20 cellular contexts compared by ENCODE assay signal in genomic region chr15:69793783-69794451, GRCh38.
A peak's percentile ranks its signal among the peaks of the same experiment; 100 is the strongest.
DNase-seq lines count a peak whose midpoint lies in the region; ATAC-seq and TF ChIP-seq lines count a peak whose summit lies in the region.
"Had no signal": no experiment of that assay in that cellular context is flagged by ENCODE, and none has a peak within 500 bp of the region (broad histone marks: within the 10 kb centered on the region; RNA-seq: fewer than 3 reads in every experiment).

No MANE protein-coding gene starts in this region.

- peaks cover 8% of the 10 kb centered on the region for H3K27me3 Mint-ChIP-seq in activated CD8-positive, alpha-beta memory T cell treated with anti-CD3 and anti-CD28 coated beads, Interleukin-2, amount 10 ng/mL, durations not matched to agents 7 days and 5 days

- peak; percentile 49 for DNase-seq in activated CD8-positive, alpha-beta memory T cell treated with anti-CD3 and anti-CD28 coated beads for 24 hours
- no peak for DNase-seq in activated CD8-positive, alpha-beta memory T cell treated with anti-CD3 and anti-CD28 coated beads, Interleukin-2, amount 10 ng/mL, durations not matched to agents 7 days and 5 days
- DNase-seq in right atrium auricular region (ENCODE audit: low spot score), result peak; percentile 60
- DNase-seq in psoas muscle, result no peak
- peak in 1 of 2 donors; percentile 87 for DNase-seq in aorta
- no peak for DNase-seq in NCI-H446 treated with DMSO at 0.1 percent for 48 hours (lab: John Stamatoyannopoulos, UW)
- no peak for DNase-seq in AG08395 (ENCODE audit: low spot score)
- DNase-seq: 8988T; activated CD4-positive, alpha-beta T cell treated with anti-CD3 and anti-CD28 coated beads, Interleukin-2, amount 50 U/mL, for 4 hours; activated T-cell treated with anti-CD3 and anti-CD28 coated beads, Interleukin-2, amount 50 U/mL, for 24 hours; DMS53; effector CD4-positive, alpha-beta T cell; H7; NCI-H774; testis had no signal

- CTCF ChIA-PET in activated CD8-positive, alpha-beta memory T cell treated with anti-CD3 and anti-CD28 coated beads, Interleukin-2, amount 10 ng/mL, durations not matched to agents 7 days and 5 days (lab: Charles Lee), result interaction anchor here (0.6 kb wide), 1 partner anchor 1169 kb away, joined by 3 read pairs; no protein-coding TSS in a partner anchor

- H3K27ac Mint-ChIP-seq in activated CD8-positive, alpha-beta memory T cell treated with anti-CD3 and anti-CD28 coated beads, Interleukin-2, amount 10 ng/mL, durations not matched to agents 7 days and 5 days, result no peak overlapping the region
- H3K27ac Mint-ChIP-seq: activated naive CD4-positive, alpha-beta T cell treated with anti-CD3 and anti-CD28 coated beads, Interleukin-2, amount 50 U/mL, for 72 hours; activated T-cell treated with anti-CD3 and anti-CD28 coated beads, Interleukin-2, amount 50 U/mL, for 24 hours had no signal

- H3K4me1 ChIP-seq in right atrium auricular region, result peaks cover 0 to 28% of the 10 kb centered on the region in 2 donors
- peaks cover 29% of the 10 kb centered on the region for H3K4me1 ChIP-seq in psoas muscle
- H3K4me1 ChIP-seq in aorta (ENCODE audit: control insufficient read depth in 1 of 2, insufficient read depth in 2 of 2, low read length in 2 of 2), result no peaks in the 10 kb centered on the region

- H3K9me3 Mint-ChIP-seq in activated CD8-positive, alpha-beta memory T cell treated with anti-CD3 and anti-CD28 coated beads, Interleukin-2, amount 10 ng/mL, durations not matched to agents 7 days and 5 days (ENCODE audit: low read depth), result no peaks in the 10 kb centered on the region

- no peak for ATAC-seq in activated CD8-positive, alpha-beta memory T cell treated with anti-CD3 and anti-CD28 coated beads, Interleukin-2, amount 10 ng/mL, durations not matched to agents 7 days and 5 days
- ATAC-seq in psoas muscle (peak; percentile 21 to 72 (median 52)), aorta (ENCODE audit: low FRiP score) (peak; percentile 60), HG03432 (IDR thresholded peaks at IDR 0.05; ENCODE audit: unreplicated experiment) (no peak)
- ATAC-seq: activated naive CD4-positive, alpha-beta T cell treated with anti-CD3 and anti-CD28 coated beads, Interleukin-2, amount 50 U/mL, for 72 hours; Panc1 had no signal

- 25 to 29% (median 26%) methylated on average over 9 of the region's 9 CpGs for WGBS in psoas muscle, 3 donors
- WGBS in aorta, 2 donors, result 4 to 5% methylated on average over 9 of the region's 9 CpGs

- H3K9me3 ChIP-seq in right atrium auricular region (peaks cover 0 to 11% of the 10 kb centered on the region in 2 donors), psoas muscle (no peaks in the 10 kb centered on the region), aorta (ENCODE audit: control insufficient read depth, low read length) (no peaks in the 10 kb centered on the region)
- H3K9me3 ChIP-seq: testis had no signal

- H3K36me3 Mint-ChIP-seq in activated CD8-positive, alpha-beta memory T cell treated with anti-CD3 and anti-CD28 coated beads, Interleukin-2, amount 10 ng/mL, durations not matched to agents 7 days and 5 days, result no peaks in the 10 kb centered on the region

- no peaks in the 10 kb centered on the region for H3K4me1 Mint-ChIP-seq in activated CD8-positive, alpha-beta memory T cell treated with anti-CD3 and anti-CD28 coated beads, Interleukin-2, amount 10 ng/mL, durations not matched to agents 7 days and 5 days

- H3K4me3 ChIP-seq in right atrium auricular region, result no peak overlapping the region
- H3K4me3 ChIP-seq in psoas muscle, result no peak overlapping the region
- no peak overlapping the region for H3K4me3 ChIP-seq in aorta (ENCODE audit: low read length in 2 of 2)
- H3K4me3 ChIP-seq: skin epidermis, testis had no signal

- intact Hi-C loops in psoas muscle (cut with DNase I), result loop anchor here in 1 of 2 donors (10.0 kb wide), 1 partner anchor 301 kb away; the partner anchor contains the start of gene TLE3
- intact Hi-C loops in aorta (cut with DNase I), result loop anchor here (10.0 kb wide), 4 partner anchors 189 to 681 kb away; partner anchors contain the start of gene TLE3 (in 1 of the 2)

- H3K27me3 ChIP-seq in right atrium auricular region, result no peaks in the 10 kb centered on the region
- peaks cover 0 to 2% (median 0%) of the 10 kb centered on the region in 3 donors for H3K27me3 ChIP-seq in psoas muscle (ENCODE audit: insufficient read depth in 3 of 3, low read length in 2 of 3)
- H3K27me3 ChIP-seq in aorta (ENCODE audit: control insufficient read depth in 1 of 2, insufficient read depth in 2 of 2, low read length in 1 of 2), result no peaks in the 10 kb centered on the region
- H3K27me3 ChIP-seq: testis had no signal

- H3K36me3 ChIP-seq in right atrium auricular region, result no peaks in the 10 kb centered on the region
- H3K36me3 ChIP-seq in psoas muscle (ENCODE audit: insufficient read depth in 1 of 2, low read depth in 1 of 2), result no peaks in the 10 kb centered on the region
- H3K36me3 ChIP-seq in aorta (ENCODE audit: control insufficient read depth in 1 of 2, insufficient read depth in 2 of 2, low read length in 1 of 2), result no peaks in the 10 kb centered on the region

- peak overlapping the region; percentile 77 to 92 for H3K27ac ChIP-seq in right atrium auricular region
- H3K27ac ChIP-seq in psoas muscle, result peak overlapping the region; percentile 71
- peak overlapping the region; percentile 98 to 100 for H3K27ac ChIP-seq in aorta (ENCODE audit: low read depth in 1 of 2, low read length in 2 of 2)
- H3K27ac ChIP-seq: C4-2B had no signal

- no peak overlapping the region for H3K4me3 Mint-ChIP-seq in activated CD8-positive, alpha-beta memory T cell treated with anti-CD3 and anti-CD28 coated beads, Interleukin-2, amount 10 ng/mL, durations not matched to agents 7 days and 5 days
- H3K4me3 Mint-ChIP-seq: activated T-cell treated with anti-CD3 and anti-CD28 coated beads, Interleukin-2, amount 50 U/mL, for 24 hours had no signal

- TF ChIP-seq CTCF in right atrium auricular region (IDR thresholded peaks at IDR 0.05) (no peak), psoas muscle (IDR thresholded peaks at IDR 0.05) (no peak)

Comparison
In these comparisons a context has a peak if more than half of its experiments do, and no peak if none do; other contexts are left out.
1. DNase-seq: peak in activated CD8-positive, alpha-beta memory T cell treated with anti-CD3 and anti-CD28 coated beads for 24 hours (single experiment) and right atrium auricular region (single experiment); none in activated CD8-positive, alpha-beta memory T cell treated with anti-CD3 and anti-CD28 coated beads, Interleukin-2, amount 10 ng/mL, durations not matched to agents 7 days and 5 days (single experiment), psoas muscle (0 of 2), NCI-H446 treated with DMSO at 0.1 percent for 48 hours (single experiment) and AG08395 (single experiment).
2. ATAC-seq: peak in psoas muscle (4 of 4) and aorta (single experiment); none in activated CD8-positive, alpha-beta memory T cell treated with anti-CD3 and anti-CD28 coated beads, Interleukin-2, amount 10 ng/mL, durations not matched to agents 7 days and 5 days (single experiment) and HG03432 (single experiment).
3. Peak in every context shown above with its lines, with median percentiles within 50 percentile points of each other: H3K27ac ChIP-seq.